ENCODE assay signal across 8 cellular contexts in the genomic region with DNA sequence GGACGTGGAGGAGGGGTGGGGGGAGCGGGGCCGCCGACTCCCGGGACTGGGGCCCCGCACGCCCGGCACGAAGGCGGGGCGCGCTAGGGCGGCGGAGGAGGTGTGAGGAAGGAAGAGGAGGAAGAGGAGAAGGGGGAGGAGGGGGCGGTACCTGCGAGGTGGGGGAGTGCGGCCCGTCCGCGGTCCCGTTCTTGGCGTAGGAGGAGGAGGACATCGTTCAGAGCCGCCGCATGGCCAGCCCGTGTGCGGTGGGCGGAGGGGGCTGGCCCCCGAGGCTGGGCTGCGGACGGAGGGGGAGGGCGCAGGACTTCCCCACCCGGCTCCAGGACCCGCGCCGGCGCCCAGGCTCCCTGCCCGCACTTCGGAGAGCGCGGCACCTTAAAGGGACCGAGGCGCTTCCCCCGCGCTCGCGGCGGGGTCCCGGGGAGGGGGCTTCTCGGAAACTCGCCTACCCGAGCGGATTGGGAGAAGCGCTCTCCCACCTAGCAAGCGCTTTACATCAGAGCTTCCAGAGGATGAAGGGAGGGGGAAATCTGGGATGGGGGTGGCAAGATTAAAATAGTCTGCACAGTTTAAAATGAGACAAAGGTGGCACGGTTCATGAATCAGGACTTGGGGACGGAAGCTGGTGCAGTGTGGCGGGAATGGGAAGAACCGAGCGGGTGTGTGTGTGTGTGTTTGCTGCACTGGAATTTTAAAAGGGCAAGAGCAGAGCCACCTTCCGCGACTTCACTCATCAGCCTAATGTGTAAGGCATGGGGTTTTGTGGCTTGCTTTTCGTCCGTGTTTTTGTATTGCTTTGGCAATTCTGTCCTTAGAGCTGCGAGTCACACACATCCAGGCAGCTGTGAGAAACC. TPM values are rescaled to one million over a fixed set of nuclear protein-coding genes. Genes with fewer than 3 reads are reported as not detected.
DNase-seq lines count a peak whose midpoint lies in the region; ATAC-seq and TF ChIP-seq lines count a peak whose summit lies in the region.

A gene (minus strand): TSS at position 247 of the 857 bp plus-strand sequence.

- no peak for DNase-seq in activated CD8-positive, alpha-beta memory T cell treated with anti-CD3 and anti-CD28 coated beads, Interleukin-2, amount 10 ng/mL, durations not matched to agents 7 days and 5 days
- no peak for DNase-seq in activated CD8-positive, alpha-beta memory T cell treated with anti-CD3 and anti-CD28 coated beads, Interleukin-2, amount 50 U/mL, for 48 hours
- DNase-seq in fibroblast of peridontal ligament (ENCODE audit: extremely low read depth) (peak; percentile 18), NK-92 (lab: John Stamatoyannopoulos, UW; ENCODE audit: unreplicated experiment) (no peak)

- H3K36me3 Mint-ChIP-seq in activated CD8-positive, alpha-beta memory T cell treated with anti-CD3 and anti-CD28 coated beads, Interleukin-2, amount 10 ng/mL, durations not matched to agents 7 days and 5 days: no peaks in the 10 kb centered on the region

- no peaks in the 10 kb centered on the region for H3K36me3 ChIP-seq in neuron (ENCODE audit: insufficient read depth, low read length)

- peak within 1 kb of the TSS; percentile 59 for H3K4me3 Mint-ChIP-seq in activated CD8-positive, alpha-beta memory T cell treated with anti-CD3 and anti-CD28 coated beads, Interleukin-2, amount 10 ng/mL, durations not matched to agents 7 days and 5 days

- H3K4me1 Mint-ChIP-seq in activated CD8-positive, alpha-beta memory T cell treated with anti-CD3 and anti-CD28 coated beads, Interleukin-2, amount 10 ng/mL, durations not matched to agents 7 days and 5 days: peaks cover 14% of the 10 kb centered on the region

- TF ChIP-seq CTCF in WI38 (IDR thresholded peaks at IDR 0.05; ENCODE audit: low read depth, low read length): no peak

- CTCF ChIA-PET in activated CD8-positive, alpha-beta memory T cell treated with anti-CD3 and anti-CD28 coated beads, Interleukin-2, amount 10 ng/mL, durations not matched to agents 7 days and 5 days (lab: Charles Lee): no interaction called here

- ATAC-seq in activated CD8-positive, alpha-beta memory T cell treated with anti-CD3 and anti-CD28 coated beads, Interleukin-2, amount 10 ng/mL, durations not matched to agents 7 days and 5 days: peak; percentile 57
- peak; percentile 45 for ATAC-seq in HG03354 (IDR thresholded peaks at IDR 0.05; ENCODE audit: poor library complexity, severe bottlenecking, unreplicated experiment)
- no peak for ATAC-seq in HG02870 (IDR thresholded peaks at IDR 0.05; ENCODE audit: unreplicated experiment)

- peaks cover 62% of the 10 kb centered on the region for H3K27me3 Mint-ChIP-seq in activated CD8-positive, alpha-beta memory T cell treated with anti-CD3 and anti-CD28 coated beads, Interleukin-2, amount 10 ng/mL, durations not matched to agents 7 days and 5 days

- no peak within 1 kb of the TSS for H3K27ac Mint-ChIP-seq in activated CD8-positive, alpha-beta memory T cell treated with anti-CD3 and anti-CD28 coated beads, Interleukin-2, amount 10 ng/mL, durations not matched to agents 7 days and 5 days

- peaks cover 23% of the 10 kb centered on the region for H3K4me1 ChIP-seq in neuron (ENCODE audit: insufficient read depth, low read length)

- H2AFZ ChIP-seq in neuron (ENCODE audit: low read depth, low read length): peak within 1 kb of the TSS; percentile 99

- H3K27me3 ChIP-seq in neuron (ENCODE audit: insufficient read depth, low read length): peaks cover 4% of the 10 kb centered on the region

- peak within 1 kb of the TSS; percentile 59 for H3K4me3 ChIP-seq in WI38 (ENCODE audit: low read depth, low read length)
- peak within 1 kb of the TSS; percentile 87 for H3K4me3 ChIP-seq in neuron (ENCODE audit: low read length)

- H3K9me3 Mint-ChIP-seq in activated CD8-positive, alpha-beta memory T cell treated with anti-CD3 and anti-CD28 coated beads, Interleukin-2, amount 10 ng/mL, durations not matched to agents 7 days and 5 days (ENCODE audit: low read depth): no peaks in the 10 kb centered on the region

- no peaks in the 10 kb centered on the region for H3K9me3 ChIP-seq in neuron (ENCODE audit: low read length)

RNA-seq across cellular contexts. Expression of the gene that starts here (rescaled TPM):
- under 1 TPM; 0.14 to 0.23 TPM for total RNA-seq in activated CD8-positive, alpha-beta memory T cell treated with anti-CD3 and anti-CD28 coated beads, Interleukin-2, amount 10 ng/mL, durations not matched to agents 7 days and 5 days

Comparison
In these comparisons a context has a peak if more than half of its experiments do, and no peak if none do; other contexts are left out.
1. Peak in ATAC-seq in activated CD8-positive, alpha-beta memory T cell treated with anti-CD3 and anti-CD28 coated beads, Interleukin-2, amount 10 ng/mL, durations not matched to agents 7 days and 5 days; RNA of the gene not detected or under 1 TPM.